Comparison of ENCODE assay signal across 16 cellular contexts in the genomic region with DNA sequence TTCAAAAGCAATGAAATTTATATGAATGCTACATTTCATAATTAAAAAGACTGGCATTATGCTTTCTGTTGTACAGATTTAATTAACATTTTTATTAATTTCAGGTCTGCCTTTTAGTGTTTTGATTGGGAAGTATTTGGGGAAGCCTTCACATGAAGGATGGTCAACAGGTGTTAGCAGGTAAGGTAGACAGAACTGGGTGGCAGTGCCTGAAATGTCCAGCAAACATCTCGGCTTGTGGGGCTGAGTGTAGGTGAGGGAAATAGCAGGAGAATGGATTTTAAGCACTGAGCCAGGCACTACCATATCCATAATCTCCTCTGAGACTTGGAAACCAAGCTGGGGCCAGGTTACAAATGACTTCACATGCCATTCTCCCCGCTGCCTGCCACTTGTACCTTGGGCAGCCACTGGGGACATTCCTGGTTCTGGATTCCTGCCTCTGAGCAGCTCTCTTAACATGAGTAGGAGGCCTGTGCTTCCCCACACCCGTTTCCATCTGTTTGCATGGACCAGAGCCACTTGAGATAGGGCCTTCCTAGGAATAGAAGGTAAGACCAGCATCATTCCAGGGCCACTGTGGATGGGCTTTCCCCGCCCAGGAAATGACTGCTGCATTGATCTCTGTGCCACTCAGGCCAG.
A peak's percentile ranks its signal among the peaks of the same experiment; 100 is the strongest.
DNase-seq lines count a peak whose midpoint lies in the region; ATAC-seq and TF ChIP-seq lines count a peak whose summit lies in the region.
"Had no signal": no experiment of that assay in that cellular context is flagged by ENCODE, and none has a peak within 500 bp of the region (broad histone marks: within the 10 kb centered on the region; RNA-seq: fewer than 3 reads in every experiment).

No MANE protein-coding gene starts in this region.

- TF ChIP-seq CTCF in progenitor cell of endocrine pancreas (IDR thresholded peaks at IDR 0.05; ENCODE audit: unreplicated experiment), result peak; percentile 30

- peaks cover 40% of the 10 kb centered on the region for H3K27me3 Mint-ChIP-seq in progenitor cell of endocrine pancreas

- H3K27ac Mint-ChIP-seq in progenitor cell of endocrine pancreas, result no peak overlapping the region
- H3K27ac Mint-ChIP-seq: activated CD4-positive, alpha-beta T cell treated with anti-CD3 and anti-CD28 coated beads, Interleukin-2, amount 10 ng/mL, durations not matched to agents 24 days and 14 days; natural killer cell; stimulated activated effector memory CD8-positive, alpha-beta T cell treated with anti-CD3 and anti-CD28 coated beads, Interleukin-12 subunit alpha, Interleukin-12 subunit beta, amount 100 ng/mL, for 72 hours had no signal

- DNase-seq in DMS53 (lab: John Stamatoyannopoulos, UW) (peak; percentile 51), DMS53 treated with DMSO at 0.1 percent for 48 hours (lab: John Stamatoyannopoulos, UW; ENCODE audit: unreplicated experiment) (no peak), NCI-H2107 (lab: John Stamatoyannopoulos, UW) (peak; percentile 46), left ventricle myocardium superior (no peak), progenitor cell of endocrine pancreas (ENCODE audit: low spot score, unreplicated experiment) (no peak)
- DNase-seq: activated CD4-positive, alpha-beta T cell treated with anti-CD3 and anti-CD28 coated beads, Interleukin-2, amount 10 ng/mL, durations not matched to agents 24 days and 14 days; cerebellar nuclear complex; hippocampal formation; natural killer cell; NCI-H748 treated with DMSO at 0.1 percent for 48 hours; Peyer's patch; stimulated activated CD4-positive, alpha-beta T cell treated with anti-CD3 and anti-CD28 coated beads, Interleukin-12 subunit alpha, Interleukin-12 subunit beta, amount 100 ng/mL, for 4 hours had no signal

- no peaks in the 10 kb centered on the region for H3K9me3 Mint-ChIP-seq in progenitor cell of endocrine pancreas (ENCODE audit: low read depth)
- H3K9me3 Mint-ChIP-seq: activated CD4-positive, alpha-beta T cell treated with anti-CD3 and anti-CD28 coated beads, Interleukin-2, amount 10 ng/mL, durations not matched to agents 24 days and 14 days; natural killer cell; stimulated activated effector memory CD8-positive, alpha-beta T cell treated with anti-CD3 and anti-CD28 coated beads, Interleukin-12 subunit alpha, Interleukin-12 subunit beta, amount 100 ng/mL, for 72 hours had no signal

- no peaks in the 10 kb centered on the region for H3K36me3 Mint-ChIP-seq in progenitor cell of endocrine pancreas (ENCODE audit: insufficient read depth)
- H3K36me3 Mint-ChIP-seq: natural killer cell; stimulated activated effector memory CD8-positive, alpha-beta T cell treated with anti-CD3 and anti-CD28 coated beads, Interleukin-12 subunit alpha, Interleukin-12 subunit beta, amount 100 ng/mL, for 72 hours had no signal

- ATAC-seq in left ventricle myocardium superior (peak; percentile 75), GM19455 (IDR thresholded peaks at IDR 0.05; ENCODE audit: unreplicated experiment) (no peak), GM21717 (IDR thresholded peaks at IDR 0.05; ENCODE audit: unreplicated experiment) (no peak), esophagus mucosa (no peak)
- ATAC-seq: natural killer cell; stimulated activated effector memory CD8-positive, alpha-beta T cell treated with anti-CD3 and anti-CD28 coated beads, Interleukin-12 subunit alpha, Interleukin-12 subunit beta, amount 100 ng/mL, for 72 hours had no signal

- intact Hi-C loops in left ventricle myocardium superior (cut with micrococcal nuclease), result no loop called here

- H3K4me3 Mint-ChIP-seq in progenitor cell of endocrine pancreas (ENCODE audit: low read depth), result no peak overlapping the region
- H3K4me3 Mint-ChIP-seq: activated CD4-positive, alpha-beta T cell treated with anti-CD3 and anti-CD28 coated beads, Interleukin-2, amount 10 ng/mL, durations not matched to agents 24 days and 14 days; natural killer cell; stimulated activated effector memory CD8-positive, alpha-beta T cell treated with anti-CD3 and anti-CD28 coated beads, Interleukin-12 subunit alpha, Interleukin-12 subunit beta, amount 100 ng/mL, for 72 hours had no signal

- peaks cover 6% of the 10 kb centered on the region for H3K4me1 Mint-ChIP-seq in progenitor cell of endocrine pancreas (ENCODE audit: low read depth)
- H3K4me1 Mint-ChIP-seq: natural killer cell; stimulated activated effector memory CD8-positive, alpha-beta T cell treated with anti-CD3 and anti-CD28 coated beads, Interleukin-12 subunit alpha, Interleukin-12 subunit beta, amount 100 ng/mL, for 72 hours had no signal

Comparison
In these comparisons a context has a peak if more than half of its experiments do, and no peak if none do; other contexts are left out.
1. DNase-seq: peak in DMS53 (single experiment) and NCI-H2107 (single experiment); none in DMS53 treated with DMSO at 0.1 percent for 48 hours (single experiment), left ventricle myocardium superior (single experiment) and progenitor cell of endocrine pancreas (single experiment).